12 cellular contexts compared by ENCODE assay signal in the genomic region with DNA sequence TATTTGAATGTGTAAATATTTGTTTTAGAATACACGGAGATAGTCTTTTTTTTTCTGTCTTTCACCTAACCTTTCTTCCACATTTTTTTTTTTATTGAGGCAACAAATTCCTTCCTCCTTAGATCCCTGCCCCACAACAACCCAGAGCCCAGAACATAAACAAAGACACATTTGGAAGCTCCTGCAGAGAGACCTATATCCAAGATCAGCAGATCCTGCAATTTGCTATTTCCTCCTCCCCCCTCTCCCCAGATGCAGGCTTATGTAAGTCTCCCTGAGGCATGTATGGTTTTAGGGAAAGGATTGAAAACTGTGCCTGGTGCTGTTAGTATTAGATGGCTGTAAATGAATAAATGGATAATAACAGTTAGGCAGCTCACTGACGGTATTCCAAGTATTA.
DNase-seq lines count a peak whose midpoint lies in the region; ATAC-seq and TF ChIP-seq lines count a peak whose summit lies in the region.
"Had no signal": no experiment of that assay in that cellular context is flagged by ENCODE, and none has a peak within 500 bp of the region (broad histone marks: within the 10 kb centered on the region; RNA-seq: fewer than 3 reads in every experiment).

No MANE protein-coding gene starts in this region.

- no peak for ATAC-seq in RWPE2 (ENCODE audit: low read depth)
- no peak for ATAC-seq in right lobe of liver
- no peak for ATAC-seq in GM21515 (IDR thresholded peaks at IDR 0.05; ENCODE audit: unreplicated experiment)
- ATAC-seq: natural killer cell treated with Interleukin-12 subunit alpha and Interleukin-12 subunit beta and Interleukin-15 and Interleukin-18, amount 100 ng/mL, for 72 hours; stimulated activated naive B cell treated with anti-CD40 and anti-IgM and Interleukin-4, amounts not matched to agents 10 μg/mL and 1 μg/mL and 100 μg/mL, for 72 hours had no signal

- H3K27ac ChIP-seq in RWPE2 (ENCODE audit: poor library complexity, severe bottlenecking) (peak overlapping the region; percentile 49), right lobe of liver (peak overlapping the region in 1 of 3 donors; percentile 3)

- H3K4me2 ChIP-seq in skeletal muscle satellite cell (ENCODE audit: low read length) = peak overlapping the region; percentile 52

- no peak overlapping the region for H3K4me3 ChIP-seq in H7 (ENCODE audit: insufficient read depth, low read depth, low read length)
- no peak overlapping the region for H3K4me3 ChIP-seq in RWPE2 (ENCODE audit: severe bottlenecking)
- H3K4me3 ChIP-seq in fibroblast of villous mesenchyme (ENCODE audit: low read depth, low read length) = no peak overlapping the region
- H3K4me3 ChIP-seq in skeletal muscle satellite cell (ENCODE audit: low read length) = peak overlapping the region; percentile 31
- H3K4me3 ChIP-seq in right lobe of liver = no peak overlapping the region

- H3K27ac Mint-ChIP-seq in activated T-helper 1 cell treated with anti-CD3 and anti-CD28 coated beads, Interleukin-12 subunit alpha, Interleukin-12 subunit beta, Interleukin-2, Interleukin-4 antibody, amounts not matched to agents 30 ng/mL and 10 ng/mL and 1 ng/mL, durations not matched to agents 14 hours and 24 hours and 36 hours = no peak overlapping the region
- H3K27ac Mint-ChIP-seq: natural killer cell treated with Interleukin-12 subunit alpha and Interleukin-12 subunit beta and Interleukin-15 and Interleukin-18, amount 100 ng/mL, for 72 hours; stimulated activated naive B cell treated with anti-CD40 and anti-IgM and Interleukin-4, amounts not matched to agents 10 μg/mL and 1 μg/mL and 100 μg/mL, for 72 hours had no signal

- intact Hi-C loops in right lobe of liver (cut with DNase I) = no loop called here
- intact Hi-C loops in activated T-helper 1 cell treated with anti-CD3 and anti-CD28 coated beads, Interleukin-12 subunit alpha, Interleukin-12 subunit beta, Interleukin-2, Interleukin-4 antibody, amounts not matched to agents 30 ng/mL and 10 ng/mL and 1 ng/mL, durations not matched to agents 14 hours and 24 hours and 36 hours (cut with micrococcal nuclease) = no loop called here

- peak overlapping the region; percentile 80 for H3K9ac ChIP-seq in skeletal muscle satellite cell (ENCODE audit: low read depth, low read length)

- H3K9me3 ChIP-seq in RWPE2 (ENCODE audit: severe bottlenecking) (no peaks in the 10 kb centered on the region), skeletal muscle satellite cell (replicated peaks; ENCODE audit: low read length) (no peaks in the 10 kb centered on the region), right lobe of liver (no peaks in the 10 kb centered on the region)

- peak; percentile 16 for DNase-seq in H7
- DNase-seq in RWPE2 (ENCODE audit: low spot score) = no peak
- peak; percentile 95 for DNase-seq in fibroblast of villous mesenchyme (ENCODE audit: low read depth)
- DNase-seq in right lobe of liver = no peak
- DNase-seq in middle frontal gyrus (ENCODE audit: extremely low spot score, low spot score) = no peak
- DNase-seq in activated T-helper 1 cell treated with anti-CD3 and anti-CD28 coated beads, Interleukin-12 subunit alpha, Interleukin-12 subunit beta, Interleukin-2, Interleukin-4 antibody, amounts not matched to agents 30 ng/mL and 10 ng/mL and 1 ng/mL, durations not matched to agents 14 hours and 24 hours and 36 hours (ENCODE audit: low spot score) = no peak
- DNase-seq: activated CD4-positive, CD25-positive, alpha-beta regulatory T cell; NCI-H2029; stimulated activated naive B cell treated with anti-CD40 and anti-IgM and Interleukin-4, amounts not matched to agents 10 μg/mL and 1 μg/mL and 100 μg/mL, for 72 hours had no signal

- H3K36me3 Mint-ChIP-seq in activated T-helper 1 cell treated with anti-CD3 and anti-CD28 coated beads, Interleukin-12 subunit alpha, Interleukin-12 subunit beta, Interleukin-2, Interleukin-4 antibody, amounts not matched to agents 30 ng/mL and 10 ng/mL and 1 ng/mL, durations not matched to agents 14 hours and 24 hours and 36 hours (ENCODE audit: low read depth) = no peaks in the 10 kb centered on the region
- H3K36me3 Mint-ChIP-seq: natural killer cell treated with Interleukin-12 subunit alpha and Interleukin-12 subunit beta and Interleukin-15 and Interleukin-18, amount 100 ng/mL, for 72 hours; stimulated activated naive B cell treated with anti-CD40 and anti-IgM and Interleukin-4, amounts not matched to agents 10 μg/mL and 1 μg/mL and 100 μg/mL, for 72 hours had no signal

- no peaks in the 10 kb centered on the region for H3K4me1 Mint-ChIP-seq in activated T-helper 1 cell treated with anti-CD3 and anti-CD28 coated beads, Interleukin-12 subunit alpha, Interleukin-12 subunit beta, Interleukin-2, Interleukin-4 antibody, amounts not matched to agents 30 ng/mL and 10 ng/mL and 1 ng/mL, durations not matched to agents 14 hours and 24 hours and 36 hours (ENCODE audit: low read depth)

- no peak overlapping the region for H3K4me3 Mint-ChIP-seq in activated T-helper 1 cell treated with anti-CD3 and anti-CD28 coated beads, Interleukin-12 subunit alpha, Interleukin-12 subunit beta, Interleukin-2, Interleukin-4 antibody, amounts not matched to agents 30 ng/mL and 10 ng/mL and 1 ng/mL, durations not matched to agents 14 hours and 24 hours and 36 hours
- H3K4me3 Mint-ChIP-seq: natural killer cell treated with Interleukin-12 subunit alpha and Interleukin-12 subunit beta and Interleukin-15 and Interleukin-18, amount 100 ng/mL, for 72 hours; stimulated activated naive B cell treated with anti-CD40 and anti-IgM and Interleukin-4, amounts not matched to agents 10 μg/mL and 1 μg/mL and 100 μg/mL, for 72 hours had no signal

- H3K36me3 ChIP-seq in H7 (replicated peaks; ENCODE audit: control insufficient read depth, insufficient read depth, low read length) (no peaks in the 10 kb centered on the region), RWPE2 (ENCODE audit: low read depth) (no peaks in the 10 kb centered on the region), skeletal muscle satellite cell (ENCODE audit: insufficient read depth, low read length) (no peaks in the 10 kb centered on the region), right lobe of liver (no peaks in the 10 kb centered on the region)

- no peak for TF ChIP-seq POLR2A in right lobe of liver (IDR thresholded peaks at IDR 0.05)

- H3K27me3 ChIP-seq in H7 (ENCODE audit: control insufficient read depth, insufficient read depth, low read length) = no peaks in the 10 kb centered on the region
- H3K27me3 ChIP-seq in RWPE2 (ENCODE audit: insufficient read depth, poor library complexity, severe bottlenecking) = no peaks in the 10 kb centered on the region
- no peaks in the 10 kb centered on the region for H3K27me3 ChIP-seq in skeletal muscle satellite cell (ENCODE audit: control insufficient read depth, insufficient read depth, low read length)
- no peaks in the 10 kb centered on the region for H3K27me3 ChIP-seq in right lobe of liver

- WGBS in right lobe of liver (ENCODE audit: insufficient coverage, low coverage, low lambda C conversion rate, missing lambda C conversion rate) = 27% methylated on average over 2 of the region's 2 CpGs

- H3K9me3 Mint-ChIP-seq in activated T-helper 1 cell treated with anti-CD3 and anti-CD28 coated beads, Interleukin-12 subunit alpha, Interleukin-12 subunit beta, Interleukin-2, Interleukin-4 antibody, amounts not matched to agents 30 ng/mL and 10 ng/mL and 1 ng/mL, durations not matched to agents 14 hours and 24 hours and 36 hours = no peaks in the 10 kb centered on the region
- H3K9me3 Mint-ChIP-seq: natural killer cell treated with Interleukin-12 subunit alpha and Interleukin-12 subunit beta and Interleukin-15 and Interleukin-18, amount 100 ng/mL, for 72 hours; stimulated activated naive B cell treated with anti-CD40 and anti-IgM and Interleukin-4, amounts not matched to agents 10 μg/mL and 1 μg/mL and 100 μg/mL, for 72 hours had no signal

- TF ChIP-seq CTCF in RWPE2 (IDR thresholded peaks at IDR 0.05; ENCODE audit: poor library complexity, severe bottlenecking) = no peak
- TF ChIP-seq CTCF in fibroblast of villous mesenchyme (IDR thresholded peaks at IDR 0.05; ENCODE audit: insufficient read depth, low read depth, low read length) = no peak
- TF ChIP-seq CTCF in right lobe of liver (IDR thresholded peaks at IDR 0.05) = no peak

- peaks cover 2% of the 10 kb centered on the region for H3K27me3 Mint-ChIP-seq in activated T-helper 1 cell treated with anti-CD3 and anti-CD28 coated beads, Interleukin-12 subunit alpha, Interleukin-12 subunit beta, Interleukin-2, Interleukin-4 antibody, amounts not matched to agents 30 ng/mL and 10 ng/mL and 1 ng/mL, durations not matched to agents 14 hours and 24 hours and 36 hours (ENCODE audit: insufficient read depth)

- H3K4me1 ChIP-seq in RWPE2 (ENCODE audit: insufficient read depth, poor library complexity, severe bottlenecking) (peaks cover 26% of the 10 kb centered on the region), skeletal muscle satellite cell (ENCODE audit: control insufficient read depth, insufficient read depth, low read length) (peaks cover 79% of the 10 kb centered on the region), right lobe of liver (no peaks in the 10 kb centered on the region)

Comparison
In these comparisons a context has a peak if more than half of its experiments do, and no peak if none do; other contexts are left out.
1. DNase-seq: peak in H7 (single experiment) and fibroblast of villous mesenchyme (single experiment); none in RWPE2 (single experiment), right lobe of liver (0 of 3), middle frontal gyrus (single experiment) and activated T-helper 1 cell treated with anti-CD3 and anti-CD28 coated beads, Interleukin-12 subunit alpha, Interleukin-12 subunit beta, Interleukin-2, Interleukin-4 antibody, amounts not matched to agents 30 ng/mL and 10 ng/mL and 1 ng/mL, durations not matched to agents 14 hours and 24 hours and 36 hours (single experiment).